Comparison of ENCODE assay signal across 20 cellular contexts in genomic region chr17:14693382-14693781, GRCh38.
"Had no signal": no experiment of that assay in that cellular context is flagged by ENCODE, and none has a peak within 500 bp of the region (broad histone marks: within the 10 kb centered on the region; RNA-seq: fewer than 3 reads in every experiment).

No MANE protein-coding gene starts in this region.

- DNase-seq: activated CD4-positive, alpha-beta T cell treated with anti-CD3 and anti-CD28 coated beads for 4 hours; activated CD8-positive, alpha-beta T cell treated with anti-CD3 and anti-CD28 coated beads for 36 hours; activated effector memory CD4-positive, alpha-beta T cell treated with Interleukin-2 at 50 U/mL for 16 hours; activated T-cell treated with anti-CD3 and anti-CD28 coated beads, Interleukin-2, amount 50 U/mL, for 4 hours; amniotic stem cell; erythroblast; islet precursor cell; mammary epithelial cell; naive B cell; retina; stimulated activated CD4-positive, alpha-beta T cell treated with anti-CD3 and anti-CD28 coated beads, Interleukin-12 subunit alpha, Interleukin-12 subunit beta, amount 100 ng/mL, for 4 hours; stimulated activated CD4-positive, alpha-beta T cell treated with anti-CD3 and anti-CD28 coated beads, Interleukin-2, amount 100 ng/mL, for 24 hours; stomach had no signal

- ATAC-seq: activated CD8-positive, alpha-beta T cell treated with anti-CD3 and anti-CD28 coated beads for 36 hours; activated T-cell treated with anti-CD3 and anti-CD28 coated beads, Interleukin-2, amount 50 U/mL, for 4 hours; left lobe of liver; WTC11 had no signal

- H3K9me3 ChIP-seq: neutrophil, thoracic aorta had no signal

- H2AFZ ChIP-seq: hepatocyte, parathyroid adenoma had no signal

- H3K4me3 Mint-ChIP-seq: activated CD8-positive, alpha-beta T cell treated with anti-CD3 and anti-CD28 coated beads for 36 hours; activated naive CD8-positive, alpha-beta T cell; activated T-cell treated with anti-CD3 and anti-CD28 coated beads, Interleukin-2, amount 50 U/mL, for 4 hours; naive B cell; WTC11 had no signal

- H3K4me3 ChIP-seq: hepatocyte, stomach, thoracic aorta had no signal

- H3K9ac ChIP-seq: parathyroid adenoma had no signal

- H3K27ac Mint-ChIP-seq: activated CD8-positive, alpha-beta T cell treated with anti-CD3 and anti-CD28 coated beads for 36 hours; activated naive CD8-positive, alpha-beta T cell; WTC11 had no signal

- H3K27me3 Mint-ChIP-seq: activated CD8-positive, alpha-beta T cell treated with anti-CD3 and anti-CD28 coated beads for 36 hours; activated naive CD8-positive, alpha-beta T cell had no signal

- H3K79me2 ChIP-seq: hepatocyte, parathyroid adenoma had no signal

- H3K4me2 ChIP-seq: hepatocyte had no signal

- H3K4me1 ChIP-seq: parathyroid adenoma, stomach had no signal

- H3K4me1 Mint-ChIP-seq: naive B cell, WTC11 had no signal

- H3K27me3 ChIP-seq: hepatocyte, neutrophil, stomach had no signal

- H3K27ac ChIP-seq: hepatocyte, neutrophil, parathyroid adenoma, stomach, thoracic aorta had no signal

- H3K36me3 ChIP-seq: neutrophil, stomach, thoracic aorta had no signal
